In the genomic region with DNA sequence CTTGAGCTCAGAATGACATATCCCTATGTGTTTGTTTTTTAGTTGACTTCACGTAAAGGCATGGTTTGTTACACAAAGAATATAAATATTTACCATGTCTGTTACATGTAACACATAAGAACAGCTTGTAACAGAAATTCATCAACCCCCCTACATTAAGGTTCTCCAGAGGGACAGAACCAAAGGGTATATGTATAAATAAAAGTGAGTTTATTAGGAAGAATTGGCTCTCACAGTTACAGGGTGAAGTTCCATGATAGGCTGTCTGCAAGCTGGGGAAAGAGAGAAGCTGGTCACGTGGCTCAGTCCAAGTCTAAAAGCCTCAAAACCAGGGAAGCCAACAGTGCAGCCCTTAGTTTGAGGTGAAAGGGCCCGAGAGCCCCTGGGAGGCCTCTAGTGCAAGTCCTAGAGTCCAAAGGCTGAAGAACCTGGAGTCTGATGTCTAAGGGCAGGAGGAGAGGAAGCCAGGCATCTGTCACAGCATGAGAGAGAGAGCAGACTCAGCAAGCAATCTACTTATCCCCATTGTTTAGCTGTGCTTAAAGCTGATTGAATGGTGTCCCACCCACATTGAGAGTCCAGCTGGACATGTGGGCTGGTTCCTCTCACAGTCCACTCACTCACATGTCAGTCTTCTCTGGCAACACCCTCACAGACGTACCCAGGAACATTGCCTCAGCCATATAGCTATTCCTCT, we compare ENCODE assay signal across 10 cellular contexts. TPM values are rescaled to one million over a fixed set of nuclear protein-coding genes. Genes with fewer than 3 reads are reported as not detected.
DNase-seq lines count a peak whose midpoint lies in the region; ATAC-seq lines count a peak whose summit lies in the region.
"Had no signal": no experiment of that assay in that cellular context is flagged by ENCODE, and none has a peak within 500 bp of the region (broad histone marks: within the 10 kb centered on the region; RNA-seq: fewer than 3 reads in every experiment).

No MANE protein-coding gene starts in this region.

- H3K27ac ChIP-seq in CD8-positive, alpha-beta memory T cell (ENCODE audit: low read depth, low read length), result no peak overlapping the region

- peaks cover under 1% of the 10 kb centered on the region for H3K36me3 ChIP-seq in CD8-positive, alpha-beta memory T cell (ENCODE audit: insufficient read depth, low read length)

- no peak overlapping the region for H3K4me3 ChIP-seq in CD8-positive, alpha-beta memory T cell (ENCODE audit: low read length)
- H3K4me3 ChIP-seq: Peyer's patch had no signal

- no peaks in the 10 kb centered on the region for H3K27me3 ChIP-seq in CD8-positive, alpha-beta memory T cell (ENCODE audit: insufficient read depth, low read length, poor library complexity, severe bottlenecking)
- H3K27me3 ChIP-seq: Peyer's patch had no signal

- H3K9me3 Mint-ChIP-seq in CD8-positive, alpha-beta memory T cell, result no peaks in the 10 kb centered on the region
- H3K9me3 Mint-ChIP-seq in naive thymus-derived CD8-positive, alpha-beta T cell, result no peaks in the 10 kb centered on the region
- no peaks in the 10 kb centered on the region for H3K9me3 Mint-ChIP-seq in T-cell
- H3K9me3 Mint-ChIP-seq: stimulated activated naive CD8-positive, alpha-beta T cell treated with anti-CD3 and anti-CD28 coated beads, Interleukin-15, amount 100 ng/mL, for 72 hours had no signal

- POLR2A ChIA-PET in CD8-positive, alpha-beta memory T cell (lab: Charles Lee), result no interaction called here
- POLR2A ChIA-PET in naive thymus-derived CD8-positive, alpha-beta T cell (lab: Charles Lee), result interaction anchor here (2.4 kb wide), 1 partner anchor 16 kb away, joined by 11 read pairs; a partner anchor contains a TSS
- POLR2A ChIA-PET in T-cell (lab: Charles Lee), result interaction anchor here (0.6 to 1.0 kb wide), 3 partner anchors 16 to 36 kb away, joined by 3 to 6 read pairs (median 4); a partner anchor contains a TSS

- H3K27ac Mint-ChIP-seq in CD8-positive, alpha-beta memory T cell, result peak overlapping the region in 5 of 8 donors; percentile 9 to 54 (median 37)
- H3K27ac Mint-ChIP-seq in naive thymus-derived CD8-positive, alpha-beta T cell, result peak overlapping the region in 9 of 10 donors; percentile 15 to 72 (median 37)
- H3K27ac Mint-ChIP-seq in T-cell, result no peak overlapping the region

- CTCF ChIA-PET in CD8-positive, alpha-beta memory T cell (lab: Charles Lee), result no interaction called here
- CTCF ChIA-PET in T-cell (lab: Charles Lee), result interaction anchor here (0.5 to 0.6 kb wide), 3 partner anchors 12 to 50 kb away, joined by 3 read pairs; no protein-coding TSS in a partner anchor

- peak overlapping the region in 2 of 7 donors; percentile 4 to 37 for H3K4me3 Mint-ChIP-seq in CD8-positive, alpha-beta memory T cell
- peak overlapping the region in 1 of 10 donors; percentile 30 for H3K4me3 Mint-ChIP-seq in naive thymus-derived CD8-positive, alpha-beta T cell
- H3K4me3 Mint-ChIP-seq in T-cell, result no peak overlapping the region
- H3K4me3 Mint-ChIP-seq: stimulated activated naive CD8-positive, alpha-beta T cell treated with anti-CD3 and anti-CD28 coated beads, Interleukin-15, amount 100 ng/mL, for 72 hours had no signal

- peaks cover 39 to 75% (median 51%) of the 10 kb centered on the region in 3 donors for H3K4me1 Mint-ChIP-seq in CD8-positive, alpha-beta memory T cell
- peaks cover 25 to 61% (median 51%) of the 10 kb centered on the region in 4 donors for H3K4me1 Mint-ChIP-seq in naive thymus-derived CD8-positive, alpha-beta T cell
- H3K4me1 Mint-ChIP-seq in T-cell, result peaks cover 45 to 59% (median 57%) of the 10 kb centered on the region in 3 donors

- DNase-seq in CD8-positive, alpha-beta memory T cell, result no peak
- peak; percentile 48 for DNase-seq in NCI-H510A treated with DMSO at 0.1 percent for 48 hours (lab: John Stamatoyannopoulos, UW)
- DNase-seq in naive thymus-derived CD8-positive, alpha-beta T cell, result no peak
- DNase-seq in T-cell, result no peak
- no peak for DNase-seq in NCI-H2107 treated with DMSO at 0.1 percent for 48 hours (lab: John Stamatoyannopoulos, UW; ENCODE audit: unreplicated experiment)
- DNase-seq: stimulated activated naive CD8-positive, alpha-beta T cell treated with anti-CD3 and anti-CD28 coated beads, Interleukin-15, amount 100 ng/mL, for 72 hours had no signal

- ATAC-seq in esophagus mucosa, result peak; percentile 59
- ATAC-seq in naive thymus-derived CD8-positive, alpha-beta T cell, result no peak
- no peak for ATAC-seq in T-cell (replicated peaks in 1 of 4)
- no peak for ATAC-seq in HG02763 (IDR thresholded peaks at IDR 0.05; ENCODE audit: unreplicated experiment)
- ATAC-seq in HG03025 (IDR thresholded peaks at IDR 0.05; ENCODE audit: low FRiP score, unreplicated experiment), result no peak
- ATAC-seq: stimulated activated naive CD8-positive, alpha-beta T cell treated with anti-CD3 and anti-CD28 coated beads, Interleukin-15, amount 100 ng/mL, for 72 hours had no signal

- H3K27me3 Mint-ChIP-seq in CD8-positive, alpha-beta memory T cell, result no peaks in the 10 kb centered on the region
- H3K27me3 Mint-ChIP-seq in naive thymus-derived CD8-positive, alpha-beta T cell, result no peaks in the 10 kb centered on the region
- no peaks in the 10 kb centered on the region for H3K27me3 Mint-ChIP-seq in T-cell
- H3K27me3 Mint-ChIP-seq: stimulated activated naive CD8-positive, alpha-beta T cell treated with anti-CD3 and anti-CD28 coated beads, Interleukin-15, amount 100 ng/mL, for 72 hours had no signal

- H3K36me3 Mint-ChIP-seq in CD8-positive, alpha-beta memory T cell, result peaks cover 0 to 60% (median 10%) of the 10 kb centered on the region in 3 donors
- peaks cover 0 to 70% (median 4%) of the 10 kb centered on the region in 3 donors for H3K36me3 Mint-ChIP-seq in naive thymus-derived CD8-positive, alpha-beta T cell
- H3K36me3 Mint-ChIP-seq in T-cell, result peaks cover 23% of the 10 kb centered on the region

- peaks cover 23% of the 10 kb centered on the region for H3K4me1 ChIP-seq in CD8-positive, alpha-beta memory T cell (ENCODE audit: insufficient read depth, low read length)

- no peaks in the 10 kb centered on the region for H3K9me3 ChIP-seq in CD8-positive, alpha-beta memory T cell (ENCODE audit: low read length)
- H3K9me3 ChIP-seq: Peyer's patch had no signal

RNA-seq across cellular contexts. Expression of a gene that starts 15.8 kb away (rescaled TPM):
- 100 to 1,000 TPM; 167 to 168 TPM for total RNA-seq in CD8-positive, alpha-beta memory T cell
- polyA plus RNA-seq in CD8-positive, alpha-beta memory T cell, result 100 TPM
- 72.0 TPM for total RNA-seq in esophagus mucosa
- 100 to 1,000 TPM; 123 to 131 TPM for total RNA-seq in naive thymus-derived CD8-positive, alpha-beta T cell
- polyA plus RNA-seq in naive thymus-derived CD8-positive, alpha-beta T cell, result 100 to 1,000 TPM in 1 of 3 donors, 10 to 100 TPM in 2; 87.6 to 106 (median 97.8) TPM
- 100 to 1,000 TPM in 3 of 5 donors, 10 to 100 TPM in 2; 75.2 to 111 (median 101) TPM for total RNA-seq in T-cell

Comparison
In these comparisons a context has a peak if more than half of its experiments do, and no peak if none do; other contexts are left out.
1. H3K27ac Mint-ChIP-seq: peak in CD8-positive, alpha-beta memory T cell (5 of 8) and naive thymus-derived CD8-positive, alpha-beta T cell (9 of 10); none in T-cell (0 of 2).